ENCODE assay signal across 27 cellular contexts in genomic region chr17:58702708-58703107, GRCh38. TPM values are rescaled to one million over a fixed set of nuclear protein-coding genes. Genes with fewer than 3 reads are reported as not detected.
DNase-seq lines count a peak whose midpoint lies in the region; ATAC-seq and TF ChIP-seq lines count a peak whose summit lies in the region.
"Had no signal": no experiment of that assay in that cellular context is flagged by ENCODE, and none has a peak within 500 bp of the region (broad histone marks: within the 10 kb centered on the region; RNA-seq: fewer than 3 reads in every experiment).

No MANE protein-coding gene starts in this region.

- no peaks in the 10 kb centered on the region for H3K27me3 Mint-ChIP-seq in T-helper 2 cell treated with Interferon-gamma antibody and Interleukin-4, amounts not matched to agents 5 μg/mL and 100 μg/mL, for 36 hours (ENCODE audit: low read depth)
- no peaks in the 10 kb centered on the region for H3K27me3 Mint-ChIP-seq in activated CD4-positive, alpha-beta memory T cell treated with anti-CD3 and anti-CD28 coated beads, Interleukin-2, amount 10 ng/mL, durations not matched to agents 7 days and 5 days
- H3K27me3 Mint-ChIP-seq: dendritic cell treated with granulocyte-macrophage colony-stimulating factor and Interleukin-4, amounts not matched to agents 40 ng/mL and 50 ng/mL, for 4 days; type B pancreatic cell had no signal

- H3K27ac ChIP-seq in ACC112 (ENCODE audit: low read depth, low read length) = peak overlapping the region; percentile 72
- no peak overlapping the region for H3K27ac ChIP-seq in RWPE1

- H2AFZ ChIP-seq in ACC112 (ENCODE audit: low read length, unreplicated experiment) = no peak overlapping the region

- peak overlapping the region; percentile 69 for H3K27ac Mint-ChIP-seq in T-helper 2 cell treated with Interferon-gamma antibody and Interleukin-4, amounts not matched to agents 5 μg/mL and 100 μg/mL, for 36 hours
- H3K27ac Mint-ChIP-seq in activated CD4-positive, alpha-beta memory T cell treated with anti-CD3 and anti-CD28 coated beads, Interleukin-2, amount 10 ng/mL, durations not matched to agents 7 days and 5 days = peak overlapping the region; percentile 80
- H3K27ac Mint-ChIP-seq: dendritic cell treated with granulocyte-macrophage colony-stimulating factor and Interleukin-4, amounts not matched to agents 40 ng/mL and 50 ng/mL, for 4 days; nephron had no signal

- intact Hi-C loops in left colon (cut with DNase I, micrococcal nuclease) = no loop called here

- TF ChIP-seq CTCF in fibroblast of pulmonary artery (IDR thresholded peaks at IDR 0.05; ENCODE audit: low read length, missing control alignments) = no peak
- no peak for TF ChIP-seq CTCF in RWPE1 (conservative IDR thresholded peaks at IDR 0.05; ENCODE audit: low read depth)

- no peaks in the 10 kb centered on the region for H3K9me3 Mint-ChIP-seq in T-helper 2 cell treated with Interferon-gamma antibody and Interleukin-4, amounts not matched to agents 5 μg/mL and 100 μg/mL, for 36 hours
- no peaks in the 10 kb centered on the region for H3K9me3 Mint-ChIP-seq in activated CD4-positive, alpha-beta memory T cell treated with anti-CD3 and anti-CD28 coated beads, Interleukin-2, amount 10 ng/mL, durations not matched to agents 7 days and 5 days
- H3K9me3 Mint-ChIP-seq: dendritic cell treated with granulocyte-macrophage colony-stimulating factor and Interleukin-4, amounts not matched to agents 40 ng/mL and 50 ng/mL, for 4 days; type B pancreatic cell had no signal

- peaks cover 28% of the 10 kb centered on the region for H3K4me1 Mint-ChIP-seq in T-helper 2 cell treated with Interferon-gamma antibody and Interleukin-4, amounts not matched to agents 5 μg/mL and 100 μg/mL, for 36 hours (ENCODE audit: low read depth)
- H3K4me1 Mint-ChIP-seq in activated CD4-positive, alpha-beta memory T cell treated with anti-CD3 and anti-CD28 coated beads, Interleukin-2, amount 10 ng/mL, durations not matched to agents 7 days and 5 days = peaks cover 49% of the 10 kb centered on the region
- H3K4me1 Mint-ChIP-seq: nephron had no signal

- CTCF ChIA-PET in activated CD4-positive, alpha-beta memory T cell treated with anti-CD3 and anti-CD28 coated beads, Interleukin-2, amount 10 ng/mL, durations not matched to agents 7 days and 5 days (lab: Charles Lee) = interaction anchor here (1.0 to 1.4 kb wide), 4 partner anchors 10 to 302 kb away, joined by 3 to 4 read pairs (median 3); partner anchors contain the start of gene RAD51C
- CTCF ChIA-PET in RWPE1 (lab: Yijun Ruan, JAX) = no interaction called here

- POLR2A ChIA-PET in activated CD4-positive, alpha-beta memory T cell treated with anti-CD3 and anti-CD28 coated beads, Interleukin-2, amount 10 ng/mL, durations not matched to agents 7 days and 5 days (lab: Charles Lee) = interaction anchor here (1.1 to 4.1 kb wide), 3 partner anchors 8 to 71 kb away, joined by 5 to 42 read pairs (median 40); partner anchors contain the start of genes RAD51C and TEX14
- POLR2A ChIA-PET in RWPE1 (lab: Yijun Ruan, JAX; ENCODE audit: low non-redundant PET) = no interaction called here

- H3K36me3 ChIP-seq in ACC112 (ENCODE audit: insufficient read depth, low read length) = 0 out of 2 replicates have a peak, but pooled peaks cover 6% of the 10 kb centered on the region

- no peaks in the 10 kb centered on the region for H3K79me2 ChIP-seq in ACC112 (ENCODE audit: control insufficient read depth, insufficient read depth, low read length, unreplicated experiment)

- no peak for DNase-seq in T-helper 2 cell treated with Interferon-gamma antibody and Interleukin-4, amounts not matched to agents 5 μg/mL and 100 μg/mL, for 36 hours (ENCODE audit: low spot score)
- DNase-seq in T-helper 2 cell (no peak), fibroblast of pulmonary artery (ENCODE audit: low read depth) (peak; percentile 21), RWPE1 (ENCODE audit: low spot score) (no peak), left colon (no peak)
- DNase-seq in activated CD4-positive, alpha-beta memory T cell treated with anti-CD3 and anti-CD28 coated beads, Interleukin-2, amount 10 ng/mL, durations not matched to agents 7 days and 5 days = no peak
- DNase-seq: 8988T; activated gamma-delta T cell; esophagus squamous epithelium; NCI-H1417 treated with DMSO at 0.1 percent for 48 hours; NCI-H2029 treated with DMSO at 0.1 percent for 48 hours; NCI-H2227 treated with DMSO at 0.1 percent for 48 hours; NCI-H526 treated with DMSO at 0.1 percent for 48 hours; NK-92 treated with Interleukin-12 subunit alpha and Interleukin-12 subunit beta, amount 100 ng/mL, for 24 hours; Right ventricle myocardium superior; stimulated activated CD4-positive, alpha-beta T cell treated with anti-CD3 and anti-CD28 coated beads, Interleukin-4, amount 100 ng/mL, for 4 hours; substantia nigra had no signal

- H3K27me3 ChIP-seq in ACC112 (ENCODE audit: insufficient read depth, low read length) = no peaks in the 10 kb centered on the region
- H3K27me3 ChIP-seq: esophagus squamous epithelium had no signal

- ATAC-seq in left colon (no peak), esophagus mucosa (no peak)

- H3K4me1 ChIP-seq in ACC112 (ENCODE audit: control insufficient read depth, insufficient read depth, low read length, unreplicated experiment) = peaks cover 10% of the 10 kb centered on the region
- H3K4me1 ChIP-seq: esophagus squamous epithelium had no signal

- peaks cover 34% of the 10 kb centered on the region for H3K36me3 Mint-ChIP-seq in T-helper 2 cell treated with Interferon-gamma antibody and Interleukin-4, amounts not matched to agents 5 μg/mL and 100 μg/mL, for 36 hours (ENCODE audit: low read depth)
- peaks cover 29% of the 10 kb centered on the region for H3K36me3 Mint-ChIP-seq in activated CD4-positive, alpha-beta memory T cell treated with anti-CD3 and anti-CD28 coated beads, Interleukin-2, amount 10 ng/mL, durations not matched to agents 7 days and 5 days (ENCODE audit: low read depth)

- H3K4me3 ChIP-seq in ACC112 (ENCODE audit: low read depth, low read length) (0 out of 2 replicates have a peak overlapping the region, but pooled peaks have one; percentile 9), fibroblast of pulmonary artery (replicated peaks; ENCODE audit: low read depth, low read length) (no peak overlapping the region)
- H3K4me3 ChIP-seq: esophagus squamous epithelium, lung had no signal

- no peak overlapping the region for H3K4me3 Mint-ChIP-seq in T-helper 2 cell treated with Interferon-gamma antibody and Interleukin-4, amounts not matched to agents 5 μg/mL and 100 μg/mL, for 36 hours
- no peak overlapping the region for H3K4me3 Mint-ChIP-seq in activated CD4-positive, alpha-beta memory T cell treated with anti-CD3 and anti-CD28 coated beads, Interleukin-2, amount 10 ng/mL, durations not matched to agents 7 days and 5 days
- H3K4me3 Mint-ChIP-seq: dendritic cell treated with granulocyte-macrophage colony-stimulating factor and Interleukin-4, amounts not matched to agents 40 ng/mL and 50 ng/mL, for 4 days; nephron; type B pancreatic cell had no signal

RNA-seq across cellular contexts. Expression of gene RAD51C, which starts 10.3 kb away (rescaled TPM):
- total RNA-seq in activated CD4-positive, alpha-beta memory T cell treated with anti-CD3 and anti-CD28 coated beads, Interleukin-2, amount 10 ng/mL, durations not matched to agents 7 days and 5 days = 10 to 100 TPM; 55.2 to 59.6 TPM
- total RNA-seq in left colon (1 to 10 TPM; 7.6 to 8.1 TPM), esophagus mucosa (15.1 TPM)

RNA-seq across cellular contexts. Expression of gene TEX14, which starts 10.9 kb away (rescaled TPM):
- total RNA-seq in activated CD4-positive, alpha-beta memory T cell treated with anti-CD3 and anti-CD28 coated beads, Interleukin-2, amount 10 ng/mL, durations not matched to agents 7 days and 5 days = under 1 TPM; 0.85 to 0.96 TPM
- total RNA-seq in left colon = under 1 TPM in 1 of 2 donors, not detected in 1; 0.06 TPM
- 0.24 TPM for total RNA-seq in esophagus mucosa
- total RNA-seq: G401, LHCN-M2 had no signal

RNA-seq across cellular contexts. Expression of gene PPM1E, which starts 52.9 kb away (rescaled TPM):
- under 1 TPM in 1 of 2 experiments, not detected in 1; 0.03 TPM for total RNA-seq in activated CD4-positive, alpha-beta memory T cell treated with anti-CD3 and anti-CD28 coated beads, Interleukin-2, amount 10 ng/mL, durations not matched to agents 7 days and 5 days
- total RNA-seq in left colon (under 1 TPM; 0.03 to 0.22 TPM), esophagus mucosa (0.04 TPM)
- total RNA-seq: mononuclear cell, pulmonary artery endothelial cell had no signal
